17 cellular contexts compared by ENCODE assay signal in genomic region chr21:38249879-38250278, GRCh38. TPM values are rescaled to one million over a fixed set of nuclear protein-coding genes. Genes with fewer than 3 reads are reported as not detected.
A peak's percentile ranks its signal among the peaks of the same experiment; 100 is the strongest.
DNase-seq lines count a peak whose midpoint lies in the region; ATAC-seq and TF ChIP-seq lines count a peak whose summit lies in the region.
"Had no signal": no experiment of that assay in that cellular context is flagged by ENCODE, and none has a peak within 500 bp of the region (broad histone marks: within the 10 kb centered on the region; RNA-seq: fewer than 3 reads in every experiment).

No MANE protein-coding gene starts in this region.

- intact Hi-C loops in ascending aorta (cut with DNase I) = no loop called here
- intact Hi-C loops in lower lobe of right lung (cut with DNase I) = no loop called here
- intact Hi-C loops in tibial artery (cut with DNase I; ENCODE audit: low total_unique reads) = no loop called here
- intact Hi-C loops in left cardiac atrium (cut with DNase I) = no loop called here

- H3K9me3 Mint-ChIP-seq in endodermal cell = no peaks in the 10 kb centered on the region
- H3K9me3 Mint-ChIP-seq: CD8-positive, alpha-beta T cell had no signal

- DNase-seq in ascending aorta (ENCODE audit: low spot score in 2 of 2) (no peak), fibroblast of gingiva (ENCODE audit: low read depth) (peak; percentile 56), lower lobe of right lung (no peak), tibial artery (no peak), SW 1271 (lab: John Stamatoyannopoulos, UW) (no peak), left cardiac atrium (no peak), endodermal cell (no peak)
- DNase-seq: BE2C; CD8-positive, alpha-beta T cell; COR-L47; DMS153; DMS79 treated with DMSO at 0.1 percent for 48 hours; EL; GM23248; H7 had no signal

- 90 to 92% methylated on average over 2 of the region's 2 CpGs for WGBS in endodermal cell (ENCODE audit: insufficient coverage in 1 of 2, insufficient read length in 1 of 2), 2 experiments

- H3K9ac ChIP-seq in endodermal cell (ENCODE audit: extremely low read depth, low read length, poor library complexity, severe bottlenecking) = no peak overlapping the region
- H3K9ac ChIP-seq: GM23248 had no signal

- peak overlapping the region; percentile 56 to 80 for H3K27ac ChIP-seq in ascending aorta
- H3K27ac ChIP-seq in lower lobe of right lung = peak overlapping the region; percentile 15
- peak overlapping the region; percentile 54 to 56 for H3K27ac ChIP-seq in tibial artery
- no peak overlapping the region for H3K27ac ChIP-seq in endodermal cell (ENCODE audit: low read depth, low read length)
- H3K27ac ChIP-seq: GM23248 had no signal

- no peak overlapping the region for H3K27ac Mint-ChIP-seq in endodermal cell
- H3K27ac Mint-ChIP-seq: CD14-positive monocyte; CD8-positive, alpha-beta T cell had no signal

- no peaks in the 10 kb centered on the region for H3K36me3 ChIP-seq in ascending aorta
- no peaks in the 10 kb centered on the region for H3K36me3 ChIP-seq in lower lobe of right lung
- no peaks in the 10 kb centered on the region for H3K36me3 ChIP-seq in tibial artery
- no peaks in the 10 kb centered on the region for H3K36me3 ChIP-seq in endodermal cell (ENCODE audit: control insufficient read depth, insufficient read depth, low read length)
- H3K36me3 ChIP-seq: BE2C had no signal

- no peak for ATAC-seq in lower lobe of right lung
- ATAC-seq in left cardiac atrium = no peak
- ATAC-seq: CD8-positive, alpha-beta T cell had no signal

- H3K4me3 Mint-ChIP-seq in endodermal cell = no peak overlapping the region
- H3K4me3 Mint-ChIP-seq: CD14-positive monocyte; CD8-positive, alpha-beta T cell had no signal

- no peaks in the 10 kb centered on the region for H3K9me3 ChIP-seq in ascending aorta
- no peaks in the 10 kb centered on the region for H3K9me3 ChIP-seq in lower lobe of right lung
- H3K9me3 ChIP-seq in tibial artery = no peaks in the 10 kb centered on the region
- H3K9me3 ChIP-seq in endodermal cell (ENCODE audit: control insufficient read depth, low read length) = no peaks in the 10 kb centered on the region
- H3K9me3 ChIP-seq: BE2C had no signal

- no peaks in the 10 kb centered on the region for H3K27me3 Mint-ChIP-seq in endodermal cell (ENCODE audit: insufficient read depth)

- H3K4me3 ChIP-seq in ascending aorta (no peak overlapping the region), lower lobe of right lung (no peak overlapping the region), tibial artery (no peak overlapping the region), endodermal cell (ENCODE audit: low read length) (no peak overlapping the region)
- H3K4me3 ChIP-seq: GM23248 had no signal

- TF ChIP-seq CTCF in ascending aorta (IDR thresholded peaks at IDR 0.05) (no peak), lower lobe of right lung (IDR thresholded peaks at IDR 0.05) (no peak), tibial artery (IDR thresholded peaks at IDR 0.05) (no peak), endodermal cell (conservative IDR thresholded peaks at IDR 0.05) (no peak)

- H3K4me1 Mint-ChIP-seq in endodermal cell = peaks cover 4% of the 10 kb centered on the region

- H3K4me1 ChIP-seq in ascending aorta (peaks cover 6 to 18% of the 10 kb centered on the region in 2 donors), lower lobe of right lung (peaks cover 11% of the 10 kb centered on the region), tibial artery (peaks cover 0 to 49% (median 8%) of the 10 kb centered on the region in 4 donors), endodermal cell (ENCODE audit: control insufficient read depth, insufficient read depth, low read length) (no peaks in the 10 kb centered on the region)
- H3K4me1 ChIP-seq: BE2C had no signal

- H3K36me3 Mint-ChIP-seq in endodermal cell (ENCODE audit: low read depth) = no peaks in the 10 kb centered on the region
- H3K36me3 Mint-ChIP-seq: CD8-positive, alpha-beta T cell had no signal

- H3K27me3 ChIP-seq in ascending aorta (no peaks in the 10 kb centered on the region), lower lobe of right lung (ENCODE audit: low read depth) (no peaks in the 10 kb centered on the region), tibial artery (no peaks in the 10 kb centered on the region), endodermal cell (ENCODE audit: control insufficient read depth, insufficient read depth, low read length, poor library complexity, severe bottlenecking) (no peaks in the 10 kb centered on the region)
- H3K27me3 ChIP-seq: BE2C had no signal

RNA-seq across cellular contexts. Expression of gene KCNJ15, which starts 6.9 kb away (rescaled TPM):
- total RNA-seq in ascending aorta (17.5 TPM), lower lobe of right lung (62.7 TPM), left cardiac atrium (1 to 10 TPM; 1.3 to 2.6 TPM), endodermal cell (not detected)
- polyA plus RNA-seq in endodermal cell (2013, experiment 1 of 2) = not detected
- not detected for polyA plus RNA-seq in endodermal cell (2013, experiment 2 of 2)
- total RNA-seq: CD8-positive, alpha-beta T cell; H7; HT-29 had no signal
